ENCODE assay signal across 1 cellular context in genomic region chr17:76428511-76428910, GRCh38.
TF ChIP-seq lines count a peak whose summit lies in the region.

No MANE protein-coding gene starts in this region.

TF ChIP-seq in GM12878, 131 proteins besides CTCF, POLR2A, EP300 and RAD21:
- TF ChIP-seq SUPT20H (IDR thresholded peaks at IDR 0.05; ENCODE audit: borderline replicate concordance, control insufficient read depth, low read depth, low read length) (no peak), CBX5 (IDR thresholded peaks at IDR 0.05; ENCODE audit: low read depth) (no peak), ETV6 (conservative IDR thresholded peaks at IDR 0.05 in 1 of 2, IDR thresholded peaks at IDR 0.05 in 1 of 2; ENCODE audit: borderline replicate concordance in 1 of 2, low read depth in 1 of 2) (no peak), MYC (IDR thresholded peaks at IDR 0.05; ENCODE audit: insufficient read depth, insufficient read length, insufficient replicate concordance, low read length, severe bottlenecking) (no peak), ZNF207 (IDR thresholded peaks at IDR 0.05; ENCODE audit: borderline replicate concordance) (no peak), REST (IDR thresholded peaks at IDR 0.05; ENCODE audit: low read depth, low read length) (no peak), CBFB (IDR thresholded peaks at IDR 0.05; ENCODE audit: low read depth) (no peak), TCF7 (IDR thresholded peaks at IDR 0.05; ENCODE audit: borderline replicate concordance) (no peak)
